In genomic region chr19:6772866-6773322, GRCh38 we compare ENCODE assay signal across 9 cellular contexts. TPM values are rescaled to one million over a fixed set of nuclear protein-coding genes. Genes with fewer than 3 reads are reported as not detected.
DNase-seq lines count a peak whose midpoint lies in the region; ATAC-seq and TF ChIP-seq lines count a peak whose summit lies in the region.
"Had no signal": no experiment of that assay in that cellular context is flagged by ENCODE, and none has a peak within 500 bp of the region (broad histone marks: within the 10 kb centered on the region; RNA-seq: fewer than 3 reads in every experiment).

No MANE protein-coding gene starts in this region.

- H3K4me3 ChIP-seq in DOHH2 (ENCODE audit: low read length) (peak overlapping the region; percentile 81), GM23338 (no peak overlapping the region), prostate gland (peak overlapping the region; percentile 21 to 22)

- H3K4me2 ChIP-seq in DOHH2 (ENCODE audit: low read length) (peak overlapping the region; percentile 75), GM23338 (peak overlapping the region; percentile 51; the same call in 1 of the 2 replicates)

- intact Hi-C loops in prostate gland (cut with DNase I): no loop called here

- TF ChIP-seq CTCF in DOHH2 (IDR thresholded peaks at IDR 0.05; ENCODE audit: low read depth, low read length, poor library complexity, severe bottlenecking) (no peak), GM23338 (conservative IDR thresholded peaks at IDR 0.05; ENCODE audit: low read depth in 2 of 2) (no peak), prostate gland (IDR thresholded peaks at IDR 0.05) (no peak), foreskin keratinocyte (conservative IDR thresholded peaks at IDR 0.05) (no peak)

- TF ChIP-seq POLR2A in prostate gland (IDR thresholded peaks at IDR 0.05): no peak

- H3F3A ChIP-seq in DOHH2 (ENCODE audit: control insufficient read depth, insufficient read depth): peaks cover 10% of the 10 kb centered on the region
- H3F3A ChIP-seq in GM23338 (replicated peaks; ENCODE audit: low read depth): no peaks in the 10 kb centered on the region

- peaks cover 35% of the 10 kb centered on the region for H3K36me3 Mint-ChIP-seq in GM23338 (ENCODE audit: low read depth)
- H3K36me3 Mint-ChIP-seq in activated naive CD8-positive, alpha-beta T cell treated with anti-CD3 and anti-CD28 coated beads, Interleukin-2, amount 50 U/mL, for 24 hours (ENCODE audit: low read depth): peaks cover 29% of the 10 kb centered on the region

- no peak overlapping the region for H3K4me3 Mint-ChIP-seq in GM23338
- peak overlapping the region; percentile 90 for H3K4me3 Mint-ChIP-seq in activated naive CD8-positive, alpha-beta T cell treated with anti-CD3 and anti-CD28 coated beads, Interleukin-2, amount 50 U/mL, for 24 hours

- H3K27ac Mint-ChIP-seq in GM23338: no peak overlapping the region
- H3K27ac Mint-ChIP-seq in activated naive CD8-positive, alpha-beta T cell treated with anti-CD3 and anti-CD28 coated beads, Interleukin-2, amount 50 U/mL, for 24 hours: peak overlapping the region; percentile 93

- H3K36me3 ChIP-seq in DOHH2 (ENCODE audit: control insufficient read depth, low read length): peaks cover 31% of the 10 kb centered on the region
- no peaks in the 10 kb centered on the region for H3K36me3 ChIP-seq in GM23338 (ENCODE audit: insufficient read depth)
- H3K36me3 ChIP-seq in prostate gland: no peaks in the 10 kb centered on the region

- H2AFZ ChIP-seq in GM23338: peak overlapping the region; percentile 94

- H3K27me3 Mint-ChIP-seq in GM23338 (ENCODE audit: insufficient read depth, low read depth, poor library complexity): peaks cover 13% of the 10 kb centered on the region
- no peaks in the 10 kb centered on the region for H3K27me3 Mint-ChIP-seq in activated naive CD8-positive, alpha-beta T cell treated with anti-CD3 and anti-CD28 coated beads, Interleukin-2, amount 50 U/mL, for 24 hours

- H3K27me3 ChIP-seq in DOHH2 (ENCODE audit: control insufficient read depth, low read length): no peaks in the 10 kb centered on the region
- no peaks in the 10 kb centered on the region for H3K27me3 ChIP-seq in GM23338 (ENCODE audit: insufficient read depth)
- no peaks in the 10 kb centered on the region for H3K27me3 ChIP-seq in prostate gland (replicated peaks; ENCODE audit: insufficient read depth)
- H3K27me3 ChIP-seq in foreskin keratinocyte: no peaks in the 10 kb centered on the region

- H3K4me1 ChIP-seq in DOHH2 (ENCODE audit: control insufficient read depth, low read length): peaks cover 39% of the 10 kb centered on the region
- H3K4me1 ChIP-seq in GM23338 (ENCODE audit: insufficient read depth): peaks cover 10% of the 10 kb centered on the region; the same call in 1 of the 2 replicates
- H3K4me1 ChIP-seq in prostate gland (replicated peaks): no peaks in the 10 kb centered on the region
- no peaks in the 10 kb centered on the region for H3K4me1 ChIP-seq in foreskin keratinocyte

- H3K79me2 ChIP-seq in DOHH2 (ENCODE audit: control insufficient read depth, low read length): peaks cover 51% of the 10 kb centered on the region
- H3K79me2 ChIP-seq in GM23338 (replicated peaks; ENCODE audit: insufficient read depth): no peaks in the 10 kb centered on the region

- no peak for DNase-seq in GM23338 (ENCODE audit: low spot score)
- DNase-seq in activated naive CD8-positive, alpha-beta T cell treated with anti-CD3 and anti-CD28 coated beads, Interleukin-2, amount 50 U/mL, for 24 hours: no peak
- no peak for DNase-seq in prostate gland (ENCODE audit: low spot score)
- DNase-seq in NCI-H187 (lab: John Stamatoyannopoulos, UW): no peak
- DNase-seq in foreskin keratinocyte: no peak

- H3K9me3 ChIP-seq in DOHH2 (ENCODE audit: control insufficient read depth, insufficient read depth, low read length) (no peaks in the 10 kb centered on the region), prostate gland (no peaks in the 10 kb centered on the region)

- H3K9me3 Mint-ChIP-seq in GM23338: peaks cover 60% of the 10 kb centered on the region
- peaks cover 11% of the 10 kb centered on the region for H3K9me3 Mint-ChIP-seq in activated naive CD8-positive, alpha-beta T cell treated with anti-CD3 and anti-CD28 coated beads, Interleukin-2, amount 50 U/mL, for 24 hours

- ATAC-seq in GM23338 (no peak), GM19397 (IDR thresholded peaks at IDR 0.05; ENCODE audit: unreplicated experiment) (no peak), GM19455 (IDR thresholded peaks at IDR 0.05; ENCODE audit: unreplicated experiment) (no peak), foreskin keratinocyte (no peak)
- no peak for ATAC-seq in activated naive CD8-positive, alpha-beta T cell treated with anti-CD3 and anti-CD28 coated beads, Interleukin-2, amount 50 U/mL, for 24 hours

- peak overlapping the region; percentile 89 for H3K27ac ChIP-seq in DOHH2 (ENCODE audit: low read depth, low read length)
- no peak overlapping the region for H3K27ac ChIP-seq in GM23338 (ENCODE audit: low read depth)
- H3K27ac ChIP-seq in prostate gland: no peak overlapping the region
- no peak overlapping the region for H3K27ac ChIP-seq in foreskin keratinocyte
- H3K27ac ChIP-seq: epithelial cell of prostate had no signal

- H3K4me1 Mint-ChIP-seq in GM23338: 0 out of 3 replicates have a peak, but pooled peaks cover 3% of the 10 kb centered on the region
- H3K4me1 Mint-ChIP-seq in activated naive CD8-positive, alpha-beta T cell treated with anti-CD3 and anti-CD28 coated beads, Interleukin-2, amount 50 U/mL, for 24 hours: peaks cover 61% of the 10 kb centered on the region

- H3K9me2 ChIP-seq in DOHH2 (replicated peaks; ENCODE audit: control insufficient read depth, low read length) (no peaks in the 10 kb centered on the region), GM23338 (ENCODE audit: insufficient read depth) (no peaks in the 10 kb centered on the region)

- H4K20me1 ChIP-seq in DOHH2 (ENCODE audit: control insufficient read depth, insufficient read depth, low read depth, low read length) (peaks cover 9% of the 10 kb centered on the region), GM23338 (replicated peaks; ENCODE audit: insufficient read depth) (no peaks in the 10 kb centered on the region)

- 60% methylated on average over 14 of the region's 14 CpGs for WGBS in prostate gland

TF ChIP-seq in GM23338, 12 proteins besides CTCF, POLR2A, EP300 and RAD21 (continues in another document):
- TF ChIP-seq POLR2AphosphoS5 (IDR thresholded peaks at IDR 0.05; ENCODE audit: low read depth): no peak
- no peak for TF ChIP-seq ETS1 (IDR thresholded peaks at IDR 0.05)

RNA-seq across cellular contexts. Expression of gene VAV1, which starts 0.4 kb away (rescaled TPM):
- 1.7 and 1.8 TPM in 2 replicates for total RNA-seq in GM23338 (2014; rRNA removed; shearing (Covaris generic))
- polyA plus RNA-seq in GM23338 (2016; fragmentation: Nextera tagmentation; extraction: Ambion mirVana) (0.82 and 1.0 TPM in 2 replicates), foreskin keratinocyte (0.09 and 0.15 TPM in 2 replicates)
- total RNA-seq in prostate gland (1 to 10 TPM; 3.6 to 4.8 TPM), foreskin keratinocyte (0.14 and 0.34 TPM in 2 replicates)

RNA-seq across cellular contexts. Expression of gene SH2D3A, which starts 5.7 kb away (rescaled TPM):
- total RNA-seq in GM23338 (2014; rRNA removed; shearing (Covaris generic)): 25.6 and 38.4 TPM in 2 replicates
- polyA plus RNA-seq in GM23338 (2016; fragmentation: Nextera tagmentation; extraction: Ambion mirVana): 20.7 and 24.6 TPM in 2 replicates
- total RNA-seq in prostate gland: 10 to 100 TPM; 35.5 to 45.1 TPM
- 49.3 and 57.8 TPM in 2 replicates for total RNA-seq in foreskin keratinocyte
- 54.1 and 56.0 TPM in 2 replicates for polyA plus RNA-seq in foreskin keratinocyte

RNA-seq across cellular contexts. Expression of gene TRIP10, which starts 33.4 kb away (rescaled TPM):
- total RNA-seq in GM23338 (2014; rRNA removed; shearing (Covaris generic)): 46.2 and 56.8 TPM in 2 replicates
- polyA plus RNA-seq in GM23338 (2016; fragmentation: Nextera tagmentation; extraction: Ambion mirVana) (65.4 and 68.5 TPM in 2 replicates), foreskin keratinocyte (69.1 and 80.5 TPM in 2 replicates)
- total RNA-seq in prostate gland (10 to 100 TPM; 37.0 to 74.2 TPM), foreskin keratinocyte (53.9 and 69.8 TPM in 2 replicates)

RNA-seq across cellular contexts. Expression of gene GPR108, which starts 35.5 kb away (rescaled TPM):
- 42.6 and 57.9 TPM in 2 replicates for total RNA-seq in GM23338 (2014; rRNA removed; shearing (Covaris generic))
- polyA plus RNA-seq in GM23338 (2016; fragmentation: Nextera tagmentation; extraction: Ambion mirVana): 44.8 and 45.9 TPM in 2 replicates
- total RNA-seq in prostate gland: 10 to 100 TPM; 62.7 to 98.0 TPM
- 52.3 and 61.7 TPM in 2 replicates for total RNA-seq in foreskin keratinocyte
- 59.8 and 74.0 TPM in 2 replicates for polyA plus RNA-seq in foreskin keratinocyte

RNA-seq across cellular contexts. Expression of gene C3, which starts 52.4 kb away (rescaled TPM):
- total RNA-seq in GM23338 (2014; rRNA removed; shearing (Covaris generic)): 4.8 and 17.7 TPM in 2 replicates
- polyA plus RNA-seq in GM23338 (2016; fragmentation: Nextera tagmentation; extraction: Ambion mirVana) (5.1 and 7.5 TPM in 2 replicates), foreskin keratinocyte (4.6 and 5.2 TPM in 2 replicates)
- total RNA-seq in prostate gland (100 to 1,000 TPM in 1 of 2 donors, 10 to 100 TPM in 1; 95.1 to 165 TPM), foreskin keratinocyte (3.4 and 4.8 TPM in 2 replicates)
